In genomic region chr6:129050086-129050485, GRCh38 we compare ENCODE assay signal across 29 cellular contexts.
DNase-seq lines count a peak whose midpoint lies in the region; ATAC-seq lines count a peak whose summit lies in the region.
"Had no signal": no experiment of that assay in that cellular context is flagged by ENCODE, and none has a peak within 500 bp of the region (broad histone marks: within the 10 kb centered on the region; RNA-seq: fewer than 3 reads in every experiment).

No MANE protein-coding gene starts in this region.

- no peaks in the 10 kb centered on the region for H3K36me3 ChIP-seq in SJCRH30
- H3K36me3 ChIP-seq: adrenal gland, BE2C, esophagus squamous epithelium, neutrophil, prostate gland had no signal

- no peaks in the 10 kb centered on the region for H3K36me3 Mint-ChIP-seq in activated T-helper 17 cell treated with anti-CD3 and anti-CD28 coated beads, Interleukin-2, amount 50 U/mL, for 72 hours (ENCODE audit: low read depth)

- H3K27me3 ChIP-seq in SJCRH30 = no peaks in the 10 kb centered on the region
- H3K27me3 ChIP-seq: adrenal gland, BE2C, cardiac muscle cell, esophagus squamous epithelium, neutrophil, tibial nerve had no signal

- H3K27me3 Mint-ChIP-seq in activated T-helper 17 cell treated with anti-CD3 and anti-CD28 coated beads, Interleukin-2, amount 50 U/mL, for 72 hours = peaks cover 18% of the 10 kb centered on the region

- H3K4me3 ChIP-seq in SJCRH30 = no peak overlapping the region
- H3K4me3 ChIP-seq: adrenal gland, cardiac muscle cell, esophagus squamous epithelium, lung, prostate gland, tibial nerve had no signal

- no peaks in the 10 kb centered on the region for H3K4me1 ChIP-seq in SJCRH30
- H3K4me1 ChIP-seq: adrenal gland, BE2C, esophagus squamous epithelium, prostate gland had no signal

- no peaks in the 10 kb centered on the region for H3K4me1 Mint-ChIP-seq in activated T-helper 17 cell treated with anti-CD3 and anti-CD28 coated beads, Interleukin-2, amount 50 U/mL, for 72 hours

- peak; percentile 7 for DNase-seq in A172 (ENCODE audit: low spot score)
- DNase-seq in HK-2 (ENCODE audit: unreplicated experiment) = peak; percentile 28
- peak; percentile 15 for DNase-seq in amniotic epithelial cell (ENCODE audit: low read depth)
- DNase-seq in islet precursor cell = peak; percentile 67
- no peak for DNase-seq in NCI-H1092 (lab: John Stamatoyannopoulos, UW)
- no peak for DNase-seq in SJCRH30
- DNase-seq: activated CD8-positive, alpha-beta memory T cell treated with anti-CD3 and anti-CD28 coated beads for 24 hours; activated naive CD4-positive, alpha-beta T cell; activated T-cell treated with anti-CD3 and anti-CD28 coated beads, Interleukin-2, amount 50 U/mL, for 1 hour; adrenal gland; BE2C; cortex of kidney; DMS79; esophagus squamous epithelium; KG1; kidney; NCI-H146; NCI-H2171; NCI-H524 treated with DMSO at 0.1 percent for 48 hours; NK-92 treated with Interleukin-12 subunit alpha and Interleukin-12 subunit beta, amount 100 ng/mL, for 24 hours; stimulated activated CD8-positive, alpha-beta memory T cell treated with anti-CD3 and anti-CD28 coated beads, Interleukin-4, amount 100 ng/mL, for 48 hours had no signal

- no peak overlapping the region for H3K27ac Mint-ChIP-seq in activated T-helper 17 cell treated with anti-CD3 and anti-CD28 coated beads, Interleukin-2, amount 50 U/mL, for 72 hours

- H3K4me3 Mint-ChIP-seq in activated T-helper 17 cell treated with anti-CD3 and anti-CD28 coated beads, Interleukin-2, amount 50 U/mL, for 72 hours = no peak overlapping the region

- no peaks in the 10 kb centered on the region for H3K9me3 ChIP-seq in SJCRH30 (replicated peaks)
- H3K9me3 ChIP-seq: adrenal gland, BE2C, esophagus squamous epithelium, neutrophil, prostate gland, tibial nerve had no signal

- ATAC-seq in GM21825 (IDR thresholded peaks at IDR 0.05; ENCODE audit: unreplicated experiment) = no peak
- no peak for ATAC-seq in activated T-helper 17 cell treated with anti-CD3 and anti-CD28 coated beads, Interleukin-2, amount 50 U/mL, for 72 hours (replicated peaks)
- ATAC-seq: Panc1 had no signal

- H3K27ac ChIP-seq in SJCRH30 = no peak overlapping the region
- H3K27ac ChIP-seq: adrenal gland, cardiac muscle cell, esophagus squamous epithelium, neutrophil, prostate gland, tibial nerve had no signal

- H3K9me3 Mint-ChIP-seq in activated T-helper 17 cell treated with anti-CD3 and anti-CD28 coated beads, Interleukin-2, amount 50 U/mL, for 72 hours = no peaks in the 10 kb centered on the region

Comparison
In these comparisons a context has a peak if more than half of its experiments do, and no peak if none do; other contexts are left out.
1. DNase-seq: peak in A172 (single experiment), HK-2 (single experiment), amniotic epithelial cell (single experiment) and islet precursor cell (single experiment); none in NCI-H1092 (single experiment) and SJCRH30 (0 of 2).